In the genomic region with DNA sequence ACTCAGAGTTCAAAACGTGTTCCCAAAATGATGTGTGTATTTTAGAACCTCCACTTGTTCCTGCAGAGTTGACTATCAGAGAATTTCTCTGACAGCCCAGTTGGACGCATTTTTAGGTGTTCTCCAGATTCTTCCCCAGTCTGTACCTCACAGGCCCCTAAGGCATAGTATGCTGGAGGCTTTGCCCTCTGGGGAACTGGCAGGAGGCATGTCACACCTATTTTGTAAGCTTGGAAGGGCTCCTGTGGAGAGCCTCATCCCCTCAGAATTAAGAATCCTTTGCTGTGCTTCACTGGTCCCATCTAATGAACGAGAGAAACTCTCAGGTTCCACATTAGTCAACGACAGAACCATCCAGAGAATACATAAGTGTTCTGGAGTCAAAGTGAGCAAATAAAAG, we compare ENCODE assay signal across 21 cellular contexts.
DNase-seq lines count a peak whose midpoint lies in the region; TF ChIP-seq lines count a peak whose summit lies in the region.
"Had no signal": no experiment of that assay in that cellular context is flagged by ENCODE, and none has a peak within 500 bp of the region (broad histone marks: within the 10 kb centered on the region; RNA-seq: fewer than 3 reads in every experiment).

No MANE protein-coding gene starts in this region.

- no peaks in the 10 kb centered on the region for H3K27me3 Mint-ChIP-seq in endodermal cell (ENCODE audit: insufficient read depth)
- peaks cover 2% of the 10 kb centered on the region for H3K27me3 Mint-ChIP-seq in neural progenitor cell (ENCODE audit: insufficient read depth, low read depth)
- H3K27me3 Mint-ChIP-seq in immature natural killer cell (ENCODE audit: low read depth in 3 of 3) = peaks cover 1 to 3% (median 2%) of the 10 kb centered on the region in 3 donors

- H3K27me3 ChIP-seq in endodermal cell (ENCODE audit: control insufficient read depth, insufficient read depth, low read length, poor library complexity, severe bottlenecking) = no peaks in the 10 kb centered on the region
- H3K27me3 ChIP-seq in neural progenitor cell = no peaks in the 10 kb centered on the region
- no peaks in the 10 kb centered on the region for H3K27me3 ChIP-seq in uterus
- H3K27me3 ChIP-seq: Peyer's patch had no signal

- H3K4me1 Mint-ChIP-seq in endodermal cell (peaks cover 23% of the 10 kb centered on the region), neural progenitor cell (peaks cover 6% of the 10 kb centered on the region), immature natural killer cell (no peaks in the 10 kb centered on the region)

- WGBS in endodermal cell (ENCODE audit: insufficient coverage in 1 of 2, insufficient read length in 1 of 2), 2 experiments = 40 to 70% methylated on average over 1 to 4 of the region's 4 CpGs

- H3K27ac Mint-ChIP-seq in endodermal cell = no peak overlapping the region
- H3K27ac Mint-ChIP-seq in neural progenitor cell = peak overlapping the region; percentile 74
- no peak overlapping the region for H3K27ac Mint-ChIP-seq in immature natural killer cell
- H3K27ac Mint-ChIP-seq: CD8-positive, alpha-beta T cell had no signal

- H3K9ac ChIP-seq in endodermal cell (ENCODE audit: extremely low read depth, low read length, poor library complexity, severe bottlenecking) (no peak overlapping the region), neural progenitor cell (no peak overlapping the region)
- H3K9ac ChIP-seq: GM23248 had no signal

- no peaks in the 10 kb centered on the region for H3K79me2 ChIP-seq in neural progenitor cell (ENCODE audit: low read depth)

- H3K4me3 Mint-ChIP-seq in endodermal cell (no peak overlapping the region), neural progenitor cell (no peak overlapping the region), immature natural killer cell (no peak overlapping the region)
- H3K4me3 Mint-ChIP-seq: CD8-positive, alpha-beta T cell had no signal

- no peaks in the 10 kb centered on the region for H4K20me1 ChIP-seq in neural progenitor cell (ENCODE audit: low read depth)

- H3K4me1 ChIP-seq in endodermal cell (ENCODE audit: control insufficient read depth, insufficient read depth, low read length) = peaks cover 8% of the 10 kb centered on the region
- peaks cover 11% of the 10 kb centered on the region for H3K4me1 ChIP-seq in neural progenitor cell
- no peaks in the 10 kb centered on the region for H3K4me1 ChIP-seq in uterus
- H3K4me1 ChIP-seq: Peyer's patch had no signal

- no peak for TF ChIP-seq POLR2A in uterus (IDR thresholded peaks at IDR 0.05)

- no peaks in the 10 kb centered on the region for H3F3A ChIP-seq in neural progenitor cell (ENCODE audit: low read depth)

- H3K4me3 ChIP-seq in endodermal cell (ENCODE audit: low read length) = no peak overlapping the region
- no peak overlapping the region for H3K4me3 ChIP-seq in neural progenitor cell
- H3K4me3 ChIP-seq in uterus = no peak overlapping the region
- H3K4me3 ChIP-seq: GM23248, Peyer's patch had no signal

- no peak overlapping the region for H3K4me2 ChIP-seq in neural progenitor cell

- H3K9me3 ChIP-seq in endodermal cell (ENCODE audit: control insufficient read depth, low read length) = no peaks in the 10 kb centered on the region
- no peaks in the 10 kb centered on the region for H3K9me3 ChIP-seq in neural progenitor cell (ENCODE audit: low read depth)
- H3K9me3 ChIP-seq in uterus = no peaks in the 10 kb centered on the region
- H3K9me3 ChIP-seq: Peyer's patch had no signal

- no peak overlapping the region for H2AFZ ChIP-seq in neural progenitor cell (replicated peaks)
- H2AFZ ChIP-seq: GM23248 had no signal

- intact Hi-C loops in uterus (cut with DNase I; ENCODE audit: low total_unique reads) = loop anchor here (10.0 kb wide), 1 partner anchor 295 kb away; no protein-coding TSS in a partner anchor

- no peak for TF ChIP-seq CTCF in endodermal cell (conservative IDR thresholded peaks at IDR 0.05)
- TF ChIP-seq CTCF in neural progenitor cell (IDR thresholded peaks at IDR 0.05) = no peak
- no peak for TF ChIP-seq CTCF in uterus (IDR thresholded peaks at IDR 0.05)

- H3K36me3 Mint-ChIP-seq in endodermal cell (ENCODE audit: low read depth) (no peaks in the 10 kb centered on the region), neural progenitor cell (no peaks in the 10 kb centered on the region), immature natural killer cell (no peaks in the 10 kb centered on the region)
- H3K36me3 Mint-ChIP-seq: CD8-positive, alpha-beta T cell had no signal

- peak overlapping the region; percentile 74 for H3K27ac ChIP-seq in angular gyrus (ENCODE audit: low read depth, low read length)
- no peak overlapping the region for H3K27ac ChIP-seq in endodermal cell (ENCODE audit: low read depth, low read length)
- H3K27ac ChIP-seq in neural progenitor cell = no peak overlapping the region
- peak overlapping the region; percentile 12 to 44 for H3K27ac ChIP-seq in uterus
- H3K27ac ChIP-seq: GM23248, Peyer's patch had no signal

- DNase-seq in endodermal cell = peak; percentile 71
- DNase-seq in neural progenitor cell (ENCODE audit: low spot score) = peak; percentile 9
- no peak for DNase-seq in uterus
- no peak for DNase-seq in T1000 (lab: John Stamatoyannopoulos, UW)
- no peak for DNase-seq in 8988T
- DNase-seq in immature natural killer cell = no peak
- DNase-seq: ACHN; AML-193; C1 segment of cervical spinal cord; CD8-positive, alpha-beta T cell; GM23248; KG1; NCI-H1092 treated with DMSO at 0.1 percent for 48 hours; NCI-H1436 treated with DMSO at 0.1 percent for 48 hours; NCI-H1930; NCI-H345; NCI-H524; NCI-H774; NK-92 treated with Interleukin-12 subunit alpha and Interleukin-12 subunit beta, amount 100 ng/mL, for 24 hours; Peyer's patch had no signal

- H3K9me3 Mint-ChIP-seq in endodermal cell = no peaks in the 10 kb centered on the region
- H3K9me3 Mint-ChIP-seq in neural progenitor cell = peaks cover 2% of the 10 kb centered on the region
- H3K9me3 Mint-ChIP-seq in immature natural killer cell = peaks cover 0 to 2% (median 0%) of the 10 kb centered on the region in 6 donors
- H3K9me3 Mint-ChIP-seq: CD8-positive, alpha-beta T cell had no signal

- H3K36me3 ChIP-seq in endodermal cell (ENCODE audit: control insufficient read depth, insufficient read depth, low read length) = no peaks in the 10 kb centered on the region
- no peaks in the 10 kb centered on the region for H3K36me3 ChIP-seq in neural progenitor cell
- H3K36me3 ChIP-seq in uterus = no peaks in the 10 kb centered on the region
- H3K36me3 ChIP-seq: Peyer's patch had no signal

Comparison
In these comparisons a context has a peak if more than half of its experiments do, and no peak if none do; other contexts are left out.
1. H3K27ac ChIP-seq: peak in angular gyrus (single experiment) and uterus (2 of 2); none in endodermal cell (single experiment) and neural progenitor cell (single experiment).
2. DNase-seq: peak in endodermal cell (single experiment) and neural progenitor cell (single experiment); none in uterus (0 of 2), T1000 (single experiment), 8988T (single experiment) and immature natural killer cell (0 of 3).